In the genomic region with DNA sequence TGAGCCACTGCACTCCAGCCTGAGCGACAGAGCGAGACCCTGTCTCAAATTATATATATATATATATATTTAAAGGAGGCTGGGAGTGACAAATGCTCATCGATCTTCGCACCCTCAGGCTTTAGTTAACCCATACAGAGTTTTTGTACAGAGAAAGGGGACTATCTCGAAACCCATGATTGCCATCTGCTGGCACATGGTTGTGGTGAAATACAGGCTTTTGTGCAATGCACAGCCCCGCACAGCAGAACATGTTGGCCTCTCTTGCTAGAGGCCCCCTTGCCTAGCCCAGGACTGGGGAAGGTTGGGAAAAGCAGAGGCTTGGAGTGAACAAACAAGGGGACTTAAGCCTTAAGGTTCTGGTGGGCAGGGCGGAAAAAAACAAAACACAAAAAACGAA, we compare ENCODE assay signal across 8 cellular contexts. TPM values are rescaled to one million over a fixed set of nuclear protein-coding genes. Genes with fewer than 3 reads are reported as not detected.
DNase-seq lines count a peak whose midpoint lies in the region; ATAC-seq, FAIRE-seq and TF ChIP-seq lines count a peak whose summit lies in the region.

No MANE protein-coding gene starts in this region.

- no peaks in the 10 kb centered on the region for H3K4me1 ChIP-seq in OCI-LY3 (ENCODE audit: low read length)

- POLR2A ChIA-PET in CD4-positive, alpha-beta T cell (lab: Charles Lee) = no interaction called here

- TF ChIP-seq CTCF in OCI-LY3 (IDR thresholded peaks at IDR 0.05; ENCODE audit: low read depth, low read length) (peak; percentile 47), fibroblast of the aortic adventitia (IDR thresholded peaks at IDR 0.05; ENCODE audit: insufficient read depth, low read length) (peak; percentile 6)
- no peak for TF ChIP-seq CTCF in CD4-positive, alpha-beta T cell (IDR thresholded peaks at IDR 0.05)

- H3K4me3 Mint-ChIP-seq in effector memory CD8-positive, alpha-beta T cell = no peak overlapping the region
- no peak overlapping the region for H3K4me3 Mint-ChIP-seq in CD4-positive, alpha-beta T cell

- H3K9me3 Mint-ChIP-seq in effector memory CD8-positive, alpha-beta T cell = no peaks in the 10 kb centered on the region
- no peaks in the 10 kb centered on the region for H3K9me3 Mint-ChIP-seq in CD4-positive, alpha-beta T cell

- no peaks in the 10 kb centered on the region for H3K36me3 ChIP-seq in OCI-LY3 (replicated peaks; ENCODE audit: low read depth, low read length)

- H3K4me3 ChIP-seq in OCI-LY3 (ENCODE audit: low read length) (no peak overlapping the region), fibroblast of the aortic adventitia (ENCODE audit: low read depth, low read length) (no peak overlapping the region)

- no peak overlapping the region for H3K9ac ChIP-seq in OCI-LY3 (ENCODE audit: low read length)

- no peak overlapping the region for H3K27ac Mint-ChIP-seq in effector memory CD8-positive, alpha-beta T cell
- no peak overlapping the region for H3K27ac Mint-ChIP-seq in CD4-positive, alpha-beta T cell

- DNase-seq in COLO668 (lab: John Stamatoyannopoulos, UW; ENCODE audit: unreplicated experiment) (peak; percentile 29), H54 (ENCODE audit: insufficient read length, low spot score) (peak; percentile 62), fibroblast of the aortic adventitia (ENCODE audit: low read depth) (peak; percentile 18), medulla oblongata (ENCODE audit: extremely low spot score) (no peak)
- no peak for DNase-seq in effector memory CD8-positive, alpha-beta T cell
- no peak for DNase-seq in CD4-positive, alpha-beta T cell

- H3K9me3 ChIP-seq in OCI-LY3 (ENCODE audit: insufficient read depth, low read length) = no peaks in the 10 kb centered on the region
- H3K9me3 ChIP-seq in CD4-positive, alpha-beta T cell (ENCODE audit: control insufficient read depth, low read length) = no peaks in the 10 kb centered on the region

- FAIRE-seq in H54 (lab: Jason Lieb, UNC) = no peak

- H3K36me3 Mint-ChIP-seq in effector memory CD8-positive, alpha-beta T cell (ENCODE audit: insufficient read depth) = peaks cover 3% of the 10 kb centered on the region
- H3K36me3 Mint-ChIP-seq in CD4-positive, alpha-beta T cell (ENCODE audit: low read depth) = no peaks in the 10 kb centered on the region

- no peaks in the 10 kb centered on the region for H3K79me2 ChIP-seq in OCI-LY3 (ENCODE audit: low read length)

- no peak overlapping the region for H3K27ac ChIP-seq in OCI-LY3 (ENCODE audit: low read length)
- no peak overlapping the region for H3K27ac ChIP-seq in CD4-positive, alpha-beta T cell (ENCODE audit: low read depth, low read length)

- peaks cover 0 to 5% of the 10 kb centered on the region in 2 donors for H3K4me1 Mint-ChIP-seq in effector memory CD8-positive, alpha-beta T cell (ENCODE audit: low read depth in 2 of 2)
- no peaks in the 10 kb centered on the region for H3K4me1 Mint-ChIP-seq in CD4-positive, alpha-beta T cell (ENCODE audit: low read depth)

- ATAC-seq in GM18505 (IDR thresholded peaks at IDR 0.05; ENCODE audit: unreplicated experiment) = no peak
- ATAC-seq in effector memory CD8-positive, alpha-beta T cell (replicated peaks) = no peak
- no peak for ATAC-seq in CD4-positive, alpha-beta T cell (ENCODE audit: poor library complexity)

- TF ChIP-seq POLR2A in H54 (IDR thresholded peaks at IDR 0.05; ENCODE audit: low read depth, low read length) (no peak), GM18505 (IDR thresholded peaks at IDR 0.05; ENCODE audit: borderline replicate concordance, extremely low read depth, insufficient read depth, insufficient read length) (no peak)

- CTCF ChIA-PET in CD4-positive, alpha-beta T cell (lab: Charles Lee) = no interaction called here

- no peak overlapping the region for H3K4me2 ChIP-seq in OCI-LY3 (ENCODE audit: low read length)

- intact Hi-C loops in CD4-positive, alpha-beta T cell (cut with DNase I, micrococcal nuclease) = no loop called here

- no peak overlapping the region for H2AFZ ChIP-seq in OCI-LY3 (ENCODE audit: low read depth, low read length)

- no peaks in the 10 kb centered on the region for H3K27me3 ChIP-seq in OCI-LY3 (ENCODE audit: low read depth, low read length)
- H3K27me3 ChIP-seq in CD4-positive, alpha-beta T cell (ENCODE audit: control insufficient read depth, insufficient read depth, low read length) = no peaks in the 10 kb centered on the region

- H4K20me1 ChIP-seq in OCI-LY3 (ENCODE audit: insufficient read depth, low read length) = no peaks in the 10 kb centered on the region

- H3K27me3 Mint-ChIP-seq in effector memory CD8-positive, alpha-beta T cell = peaks cover 0 to 5% of the 10 kb centered on the region in 2 donors
- no peaks in the 10 kb centered on the region for H3K27me3 Mint-ChIP-seq in CD4-positive, alpha-beta T cell

RNA-seq across cellular contexts. Expression of gene MYBPC3, which starts 3.6 kb away (rescaled TPM):
- not detected in 2 replicates for total RNA-seq in fibroblast of the aortic adventitia (ENCODE audit: low replicate concordance)
- total RNA-seq in CD4-positive, alpha-beta T cell = not detected

RNA-seq across cellular contexts. Expression of gene SPI1, which starts 29.5 kb away (rescaled TPM):
- not detected in 2 replicates for total RNA-seq in fibroblast of the aortic adventitia (ENCODE audit: low replicate concordance)
- 1 to 10 TPM; 4.9 to 5.9 TPM for total RNA-seq in CD4-positive, alpha-beta T cell

RNA-seq across cellular contexts. Expression of gene SLC39A13, which starts 59.5 kb away (rescaled TPM):
- total RNA-seq in fibroblast of the aortic adventitia (ENCODE audit: low replicate concordance) = 28.5 and 47.5 TPM in 2 replicates
- total RNA-seq in CD4-positive, alpha-beta T cell = 10 to 100 TPM; 36.6 to 39.2 TPM

Comparison
In these comparisons a context has a peak if more than half of its experiments do, and no peak if none do; other contexts are left out.
1. DNase-seq: peak in COLO668 (single experiment), H54 (single experiment) and fibroblast of the aortic adventitia (single experiment); none in medulla oblongata (single experiment), effector memory CD8-positive, alpha-beta T cell (0 of 3) and CD4-positive, alpha-beta T cell (0 of 10).